ENCODE assay signal across 15 cellular contexts in the genomic region with DNA sequence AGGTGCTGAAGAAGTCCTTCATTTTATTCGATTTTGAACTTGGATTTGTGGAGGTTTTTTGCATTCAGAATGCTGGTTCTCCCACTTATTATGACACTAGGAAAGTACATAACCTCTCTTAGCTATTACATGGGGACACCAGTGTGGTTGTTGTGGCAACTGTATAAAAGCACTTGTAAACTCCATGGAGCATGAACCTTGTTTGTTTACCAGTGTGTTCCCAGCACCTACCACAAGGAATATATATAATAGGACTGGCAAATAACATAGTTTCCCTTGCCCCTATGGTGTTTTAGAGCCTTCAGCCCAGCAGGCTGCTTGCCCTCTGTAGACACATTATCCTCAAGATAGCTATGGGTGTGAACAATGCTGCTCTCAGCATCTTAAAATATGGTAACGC. TPM values are rescaled to one million over a fixed set of nuclear protein-coding genes. Genes with fewer than 3 reads are reported as not detected.
DNase-seq lines count a peak whose midpoint lies in the region; TF ChIP-seq lines count a peak whose summit lies in the region.
"Had no signal": no experiment of that assay in that cellular context is flagged by ENCODE, and none has a peak within 500 bp of the region (broad histone marks: within the 10 kb centered on the region; RNA-seq: fewer than 3 reads in every experiment).

No MANE protein-coding gene starts in this region.

- no peak overlapping the region for H4K91ac ChIP-seq in mesenchymal stem cell (ENCODE audit: low read length)

- 88% methylated on average over 1 of the region's 2 CpGs for WGBS in mesenchymal stem cell

- no peak overlapping the region for H3K4me3 ChIP-seq in mesenchymal stem cell (ENCODE audit: insufficient read depth in 1 of 2, low read depth in 1 of 2, low read length in 2 of 2)
- no peak overlapping the region for H3K4me3 ChIP-seq in MM.1S (ENCODE audit: low read length)
- H3K4me3 ChIP-seq: Peyer's patch had no signal

- H3K9me2 ChIP-seq in MM.1S (replicated peaks; ENCODE audit: insufficient read depth, low read length) = no peaks in the 10 kb centered on the region

- H3K27me3 ChIP-seq in mesenchymal stem cell (ENCODE audit: control insufficient read depth in 1 of 2, insufficient read depth in 1 of 2, low read length in 2 of 2) (peaks cover 0 to 67% of the 10 kb centered on the region in 2 experiments), MM.1S (replicated peaks; ENCODE audit: insufficient read depth, low read length) (no peaks in the 10 kb centered on the region)
- H3K27me3 ChIP-seq: Peyer's patch had no signal

- H2BK5ac ChIP-seq in mesenchymal stem cell (ENCODE audit: low read depth, low read length, poor library complexity, severe bottlenecking) = no peak overlapping the region

- H3K23ac ChIP-seq in mesenchymal stem cell (ENCODE audit: low read length in 2 of 2) = no peak overlapping the region

- TF ChIP-seq CTCF in MM.1S (IDR thresholded peaks at IDR 0.05; ENCODE audit: low read length) = no peak

- H3K4me1 ChIP-seq in mesenchymal stem cell (ENCODE audit: control insufficient read depth, insufficient read depth, low read depth, low read length) = no peaks in the 10 kb centered on the region
- peaks cover 16% of the 10 kb centered on the region for H3K4me1 ChIP-seq in MM.1S (ENCODE audit: low read length)

- H3K4ac ChIP-seq in mesenchymal stem cell (ENCODE audit: low read depth in 1 of 2, low read length in 2 of 2) = no peak overlapping the region

- no peak overlapping the region for H2BK120ac ChIP-seq in mesenchymal stem cell (ENCODE audit: low read depth, low read length)

- no peaks in the 10 kb centered on the region for H3K79me1 ChIP-seq in mesenchymal stem cell (replicated peaks; ENCODE audit: low read length, poor library complexity, severe bottlenecking)

- peaks cover 8% of the 10 kb centered on the region for H3F3A ChIP-seq in MM.1S (ENCODE audit: insufficient read depth, low read length)

- H3K9me3 ChIP-seq in mesenchymal stem cell (ENCODE audit: control insufficient read depth, low read length) = no peaks in the 10 kb centered on the region
- H3K9me3 ChIP-seq in MM.1S (replicated peaks; ENCODE audit: insufficient read depth, low read length) = no peaks in the 10 kb centered on the region
- H3K9me3 ChIP-seq: Peyer's patch had no signal

- in situ Hi-C loops in KBM-7 (cut with MboI; ENCODE audit: low pct_unique_long_range_greater_than_20kb, low sequenced_read_pairs) = no loop called here

- no peak overlapping the region for H4K8ac ChIP-seq in mesenchymal stem cell (ENCODE audit: low read length)

- H3K18ac ChIP-seq in mesenchymal stem cell (ENCODE audit: low read depth in 1 of 2, low read length in 2 of 2) = no peak overlapping the region

- no peaks in the 10 kb centered on the region for H4K20me1 ChIP-seq in MM.1S (ENCODE audit: insufficient read depth, low read length)

- H2BK15ac ChIP-seq in mesenchymal stem cell (ENCODE audit: low read depth, poor library complexity, severe bottlenecking) = no peak overlapping the region

- H3K27ac ChIP-seq in mesenchymal stem cell (ENCODE audit: low read length, poor library complexity, severe bottlenecking) (no peak overlapping the region), MM.1S (ENCODE audit: low read length) (no peak overlapping the region)
- H3K27ac ChIP-seq: C4-2B, Peyer's patch had no signal

- no peak overlapping the region for H2AFZ ChIP-seq in mesenchymal stem cell (ENCODE audit: low read depth, low read length)
- H2AFZ ChIP-seq in MM.1S (ENCODE audit: low read length) = no peak overlapping the region

- H3K36me3 ChIP-seq in mesenchymal stem cell (ENCODE audit: control insufficient read depth in 1 of 2, insufficient read depth in 2 of 2, low read depth in 1 of 2, low read length in 2 of 2) (no peaks in the 10 kb centered on the region), MM.1S (replicated peaks; ENCODE audit: insufficient read depth, low read length) (no peaks in the 10 kb centered on the region)
- H3K36me3 ChIP-seq: Peyer's patch had no signal

- DNase-seq in DMS79 (lab: John Stamatoyannopoulos, UW) (peak; percentile 86), NCI-H1417 (lab: John Stamatoyannopoulos, UW) (peak; percentile 75 to 97 (median 93)), NCI-H526 (lab: John Stamatoyannopoulos, UW) (peak; percentile 11 to 42), mesenchymal stem cell (peak; percentile 61), MM.1S (no peak), NCI-H1436 treated with DMSO at 0.1 percent for 48 hours (lab: John Stamatoyannopoulos, UW) (no peak), KBM-7 (no peak)
- DNase-seq: activated CD4-positive, CD25-positive, alpha-beta regulatory T cell; effector memory CD8-positive, alpha-beta T cell; NCI-H446; nephron progenitor cell; Peyer's patch; stimulated activated CD4-positive, alpha-beta T cell treated with anti-CD3 and anti-CD28 coated beads, Interleukin-15, amount 100 ng/mL, for 24 hours; SW 1271 had no signal

- no peak overlapping the region for H3K9ac ChIP-seq in mesenchymal stem cell (ENCODE audit: low read length)
- H3K9ac ChIP-seq in MM.1S (ENCODE audit: low read length) = no peak overlapping the region

- no peak overlapping the region for H2AK5ac ChIP-seq in mesenchymal stem cell (ENCODE audit: low read length, severe bottlenecking)

- H3K4me2 ChIP-seq in mesenchymal stem cell (ENCODE audit: low read length, poor library complexity, severe bottlenecking) = no peak overlapping the region
- H3K4me2 ChIP-seq in MM.1S (ENCODE audit: low read depth, low read length) = no peak overlapping the region

- H3K79me2 ChIP-seq in MM.1S (ENCODE audit: low read length) = no peaks in the 10 kb centered on the region

- H3K14ac ChIP-seq in mesenchymal stem cell (ENCODE audit: low read length in 2 of 2) = no peak overlapping the region

- H2BK12ac ChIP-seq in mesenchymal stem cell (ENCODE audit: low read length in 2 of 2) = no peak overlapping the region

RNA-seq across cellular contexts. Expression of a gene that starts 43.1 kb away (rescaled TPM):
- polyA plus RNA-seq in mesenchymal stem cell (2013, experiment 1 of 2) = 0.93 TPM
- 1.2 TPM for polyA plus RNA-seq in mesenchymal stem cell (2013, experiment 2 of 2)

Comparison
In these comparisons a context has a peak if more than half of its experiments do, and no peak if none do; other contexts are left out.
1. DNase-seq: peak in DMS79 (single experiment), NCI-H1417 (3 of 3), NCI-H526 (2 of 2) and mesenchymal stem cell (single experiment); none in MM.1S (single experiment), NCI-H1436 treated with DMSO at 0.1 percent for 48 hours (single experiment) and KBM-7 (single experiment).